ENCODE assay signal across 8 cellular contexts in the genomic region with DNA sequence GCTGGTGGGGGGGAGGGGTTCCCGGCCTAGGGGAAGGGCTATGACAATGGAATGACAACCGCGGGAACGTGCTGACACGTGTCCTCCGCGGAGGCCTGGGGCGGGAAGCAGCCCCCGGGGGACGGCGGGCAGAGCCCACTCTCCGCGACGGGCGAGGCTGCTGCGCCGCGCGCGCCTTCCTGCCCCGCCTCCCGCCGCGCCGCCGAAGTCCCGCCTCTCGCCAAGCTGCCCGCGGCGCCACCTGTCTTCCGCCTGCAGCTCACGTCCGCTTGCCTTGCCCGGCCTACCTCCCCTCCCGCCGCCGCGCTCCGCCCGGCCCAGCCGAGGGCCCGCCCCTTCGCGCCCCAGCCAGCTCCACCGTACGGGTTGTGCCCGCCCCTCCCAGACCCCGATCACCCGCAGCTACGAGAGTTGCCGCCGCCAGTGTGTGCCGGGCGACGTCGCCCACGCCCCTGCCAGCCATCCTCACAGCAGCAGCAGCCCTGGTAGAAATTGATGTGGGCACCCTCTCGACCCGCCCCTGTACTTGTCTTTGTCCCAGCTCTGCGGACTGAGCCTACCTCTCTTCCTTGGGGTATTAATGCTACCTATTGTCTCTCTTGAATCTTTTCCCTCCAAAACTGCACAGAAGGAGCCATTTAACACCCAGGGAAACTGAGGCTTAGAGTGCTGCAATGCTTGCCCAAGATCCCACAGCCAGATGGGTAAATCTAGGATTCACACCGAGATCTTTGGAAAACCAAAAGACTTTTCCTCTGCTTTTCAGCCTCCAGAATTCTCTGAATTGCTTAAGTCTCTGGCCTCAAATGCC. TPM values are rescaled to one million over a fixed set of nuclear protein-coding genes. Genes with fewer than 3 reads are reported as not detected.
A peak's percentile ranks its signal among the peaks of the same experiment; 100 is the strongest.
DNase-seq lines count a peak whose midpoint lies in the region; ATAC-seq and TF ChIP-seq lines count a peak whose summit lies in the region.

PARP16 (minus strand) TSS at position 180 of the 811 bp plus-strand sequence. CDS start 457 bp downstream, outside the sequence.

- H3K4me3 ChIP-seq in GM12865 (ENCODE audit: low read depth, low read length), result peak within 1 kb of the TSS; percentile 77
- H3K4me3 ChIP-seq in ovary, result peak within 1 kb of the TSS; percentile 57
- peak within 1 kb of the TSS; percentile 69 to 85 (median 85) for H3K4me3 ChIP-seq in thyroid gland (replicated peaks in 1 of 3)

- H3K27ac ChIP-seq in ovary (peak within 1 kb of the TSS; percentile 19 to 71), thyroid gland (peak within 1 kb of the TSS; percentile 85 to 90 (median 88))

- peak; percentile 29 for TF ChIP-seq CTCF in GM12865 (IDR thresholded peaks at IDR 0.05; ENCODE audit: insufficient read depth, low read depth, low read length, missing control alignments)
- TF ChIP-seq CTCF in glutamatergic neuron (IDR thresholded peaks at IDR 0.05; ENCODE audit: partially characterized antibody, unreplicated experiment), result no peak
- peak; percentile 60 to 77 (median 66) for TF ChIP-seq CTCF in ovary (IDR thresholded peaks at IDR 0.05)
- TF ChIP-seq CTCF in thyroid gland (IDR thresholded peaks at IDR 0.05), result peak in 3 of 6 experiments; percentile 53 to 71 (median 63)

- peaks cover 12% of the 10 kb centered on the region for H3K4me1 Mint-ChIP-seq in glutamatergic neuron (ENCODE audit: low read depth, unreplicated experiment)

- TF ChIP-seq POLR2A in ovary (IDR thresholded peaks at IDR 0.05), result peak; percentile 83
- peak; percentile 46 to 94 for TF ChIP-seq POLR2A in thyroid gland (IDR thresholded peaks at IDR 0.05)

- H3K36me3 ChIP-seq in ovary (no peaks in the 10 kb centered on the region), thyroid gland (no peaks in the 10 kb centered on the region)

- 2 to 4% (median 2%) methylated on average over 33 to 62 of the region's 62 CpGs for WGBS in ovary, 3 donors
- WGBS in thyroid gland, 2 donors, result 4 to 24% methylated on average over 5 to 24 of the region's 62 CpGs

- TF ChIP-seq EP300 in ovary (IDR thresholded peaks at IDR 0.05), result no peak

- peaks cover 4% of the 10 kb centered on the region for H3K9me3 Mint-ChIP-seq in glutamatergic neuron (ENCODE audit: unreplicated experiment)

- H3K4me1 ChIP-seq in ovary (ENCODE audit: insufficient read depth) (peaks cover 4% of the 10 kb centered on the region), thyroid gland (peaks cover 2 to 13% of the 10 kb centered on the region in 2 donors)

- peak within 1 kb of the TSS; percentile 90 for H3K27ac Mint-ChIP-seq in glutamatergic neuron (ENCODE audit: unreplicated experiment)

- H3K27me3 Mint-ChIP-seq in glutamatergic neuron (ENCODE audit: unreplicated experiment), result peaks cover 9% of the 10 kb centered on the region

- no peaks in the 10 kb centered on the region for H3K27me3 ChIP-seq in ovary
- no peaks in the 10 kb centered on the region for H3K27me3 ChIP-seq in thyroid gland

- peak; percentile 96 for DNase-seq in GM12865 (ENCODE audit: low read depth)
- peak; percentile 59 for DNase-seq in NCI-H1048 (lab: John Stamatoyannopoulos, UW)
- peak; percentile 92 for DNase-seq in activated naive CD4-positive, alpha-beta T cell treated with anti-CD3 and anti-CD28 coated beads, Interleukin-2, amount 50 U/mL, for 16 hours
- DNase-seq in glutamatergic neuron, result peak; percentile 95
- DNase-seq in ovary, result peak; percentile 91 to 95 (median 93)
- peak; percentile 94 for DNase-seq in thyroid gland

- ATAC-seq in HG02610 (IDR thresholded peaks at IDR 0.05; ENCODE audit: unreplicated experiment), result peak; percentile 89
- peak; percentile 94 for ATAC-seq in SK-N-SH treated with all-trans-retinoic acid at 6 μM for 48 hours

- no peaks in the 10 kb centered on the region for H3K36me3 Mint-ChIP-seq in glutamatergic neuron (ENCODE audit: unreplicated experiment)

- H3K9me3 ChIP-seq in ovary (no peaks in the 10 kb centered on the region), thyroid gland (no peaks in the 10 kb centered on the region)

- intact Hi-C loops in ovary (cut with DNase I) (no loop called here), thyroid gland (cut with DNase I) (no loop called here)

- H3K4me3 Mint-ChIP-seq in glutamatergic neuron (ENCODE audit: unreplicated experiment), result peak within 1 kb of the TSS; percentile 87

TF ChIP-seq in SK-N-SH treated with all-trans-retinoic acid at 6 μM for 48 hours, 23 proteins besides CTCF, POLR2A, EP300 and RAD21:
- TF ChIP-seq ZNF8 (CRISPR knock-in tag; IDR thresholded peaks at IDR 0.05), result no peak
- 0 out of 2 replicates have a peak, but pooled peaks have one; percentile 33 for TF ChIP-seq TSHZ2 (CRISPR knock-in tag; IDR thresholded peaks at IDR 0.05)

RNA-seq across cellular contexts. Expression of gene PARP16, which starts in this region (rescaled TPM):
- total RNA-seq in glutamatergic neuron (ENCODE audit: unreplicated experiment) (6.8 TPM), ovary (10 to 100 TPM in 5 of 7 donors, 1 to 10 TPM in 2; 8.8 to 20.2 (median 13.4) TPM), thyroid gland (10 to 100 TPM; 11.3 to 15.5 (median 13.2) TPM)
- 10 to 100 TPM; 12.1 to 19.2 TPM for polyA plus RNA-seq in ovary

Comparison
In these comparisons a context has a peak if more than half of its experiments do, and no peak if none do; other contexts are left out.
1. Peak in every context shown above with its lines: DNase-seq, ATAC-seq, H3K4me3 ChIP-seq and H3K27ac ChIP-seq.